21 cellular contexts compared by ENCODE assay signal in the genomic region with DNA sequence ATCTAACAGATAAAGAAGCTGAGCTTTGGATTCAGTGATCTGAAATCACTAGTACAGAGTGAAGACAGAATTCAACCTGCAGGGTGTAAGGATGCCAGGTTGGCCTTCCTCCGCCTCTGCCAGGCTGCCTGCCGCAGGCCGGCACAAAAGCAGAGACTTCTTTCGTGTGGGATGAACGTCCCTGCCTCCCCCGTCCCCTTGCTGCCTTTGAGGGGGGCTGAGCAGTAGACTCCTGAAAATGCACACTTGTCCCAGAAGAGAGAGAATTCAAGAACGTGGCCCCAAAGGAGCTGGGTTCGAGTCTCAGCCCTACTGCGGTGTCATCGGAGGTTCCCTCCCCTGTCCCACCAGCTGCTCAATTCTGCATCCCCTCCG.
DNase-seq lines count a peak whose midpoint lies in the region; ATAC-seq and TF ChIP-seq lines count a peak whose summit lies in the region.
"Had no signal": no experiment of that assay in that cellular context is flagged by ENCODE, and none has a peak within 500 bp of the region (broad histone marks: within the 10 kb centered on the region; RNA-seq: fewer than 3 reads in every experiment).

No MANE protein-coding gene starts in this region.

- no peak overlapping the region for H2BK5ac ChIP-seq in mesendoderm (ENCODE audit: low read length)

- peaks cover 5% of the 10 kb centered on the region for H3K4me1 Mint-ChIP-seq in activated CD8-positive, alpha-beta T cell treated with anti-CD3 and anti-CD28 coated beads for 36 hours (ENCODE audit: low read depth)
- H3K4me1 Mint-ChIP-seq in activated CD8-positive, alpha-beta T cell treated with anti-CD3 and anti-CD28 coated beads, Interleukin-2, amount 10 ng/mL, durations not matched to agents 7 days and 5 days (ENCODE audit: low read depth) = peaks cover 8% of the 10 kb centered on the region
- H3K4me1 Mint-ChIP-seq in CD8-positive, alpha-beta T cell (ENCODE audit: low read depth) = peaks cover 17% of the 10 kb centered on the region
- peaks cover 17% of the 10 kb centered on the region for H3K4me1 Mint-ChIP-seq in WTC11
- no peaks in the 10 kb centered on the region for H3K4me1 Mint-ChIP-seq in Calu3 (ENCODE audit: low read depth, unreplicated experiment)

- POLR2A ChIA-PET in activated CD8-positive, alpha-beta T cell treated with anti-CD3 and anti-CD28 coated beads for 36 hours (lab: Charles Lee) = no interaction called here
- POLR2A ChIA-PET in activated CD8-positive, alpha-beta T cell treated with anti-CD3 and anti-CD28 coated beads, Interleukin-2, amount 10 ng/mL, durations not matched to agents 7 days and 5 days (lab: Charles Lee) = no interaction called here
- POLR2A ChIA-PET in CD8-positive, alpha-beta T cell (lab: Charles Lee) = no interaction called here
- POLR2A ChIA-PET in WTC11 (lab: Charles Lee) = no interaction called here

- H3K27me3 Mint-ChIP-seq in activated CD8-positive, alpha-beta T cell treated with anti-CD3 and anti-CD28 coated beads for 36 hours = peaks cover 1% of the 10 kb centered on the region
- peaks cover 9% of the 10 kb centered on the region for H3K27me3 Mint-ChIP-seq in activated CD8-positive, alpha-beta T cell treated with anti-CD3 and anti-CD28 coated beads, Interleukin-2, amount 10 ng/mL, durations not matched to agents 7 days and 5 days (ENCODE audit: low read depth)
- H3K27me3 Mint-ChIP-seq in CD8-positive, alpha-beta T cell (ENCODE audit: low read depth) = peaks cover 6% of the 10 kb centered on the region
- H3K27me3 Mint-ChIP-seq in WTC11 (ENCODE audit: low read depth) (peaks cover 17% of the 10 kb centered on the region), Calu3 (ENCODE audit: unreplicated experiment) (peaks cover 41% of the 10 kb centered on the region)

- no peak overlapping the region for H2AK5ac ChIP-seq in mesendoderm (ENCODE audit: low read length)

- no peak for ATAC-seq in activated CD8-positive, alpha-beta T cell treated with anti-CD3 and anti-CD28 coated beads for 36 hours
- no peak for ATAC-seq in activated CD8-positive, alpha-beta T cell treated with anti-CD3 and anti-CD28 coated beads, Interleukin-2, amount 10 ng/mL, durations not matched to agents 7 days and 5 days
- ATAC-seq in CD8-positive, alpha-beta T cell = no peak
- no peak for ATAC-seq in WTC11
- ATAC-seq: A549, gastroesophageal sphincter, K562, left lung, natural killer cell had no signal

- no peaks in the 10 kb centered on the region for H3K27me3 ChIP-seq in CD8-positive, alpha-beta T cell (ENCODE audit: insufficient read depth, low read length)
- peaks cover 9% of the 10 kb centered on the region for H3K27me3 ChIP-seq in iPS-15b (ENCODE audit: control insufficient read depth, insufficient read depth, low read length)
- H3K27me3 ChIP-seq in mesendoderm (ENCODE audit: insufficient read depth, low read length, poor library complexity) = no peaks in the 10 kb centered on the region

- no peak overlapping the region for H4K8ac ChIP-seq in mesendoderm (ENCODE audit: low read depth, low read length)

- no peak overlapping the region for H3K27ac Mint-ChIP-seq in activated CD8-positive, alpha-beta T cell treated with anti-CD3 and anti-CD28 coated beads for 36 hours
- no peak overlapping the region for H3K27ac Mint-ChIP-seq in activated CD8-positive, alpha-beta T cell treated with anti-CD3 and anti-CD28 coated beads, Interleukin-2, amount 10 ng/mL, durations not matched to agents 7 days and 5 days
- peak overlapping the region; percentile 27 for H3K27ac Mint-ChIP-seq in CD8-positive, alpha-beta T cell
- H3K27ac Mint-ChIP-seq in WTC11 (no peak overlapping the region), Calu3 (ENCODE audit: unreplicated experiment) (no peak overlapping the region)
- H3K27ac Mint-ChIP-seq: natural killer cell had no signal

- H3K4ac ChIP-seq in mesendoderm (ENCODE audit: low read depth, low read length) = no peak overlapping the region

- peaks cover 4% of the 10 kb centered on the region for H3K36me3 Mint-ChIP-seq in activated CD8-positive, alpha-beta T cell treated with anti-CD3 and anti-CD28 coated beads for 36 hours (ENCODE audit: low read depth)
- no peaks in the 10 kb centered on the region for H3K36me3 Mint-ChIP-seq in activated CD8-positive, alpha-beta T cell treated with anti-CD3 and anti-CD28 coated beads, Interleukin-2, amount 10 ng/mL, durations not matched to agents 7 days and 5 days (ENCODE audit: low read depth)
- H3K36me3 Mint-ChIP-seq in CD8-positive, alpha-beta T cell = no peaks in the 10 kb centered on the region
- H3K36me3 Mint-ChIP-seq in WTC11 (no peaks in the 10 kb centered on the region), Calu3 (ENCODE audit: insufficient read depth, unreplicated experiment) (no peaks in the 10 kb centered on the region)
- H3K36me3 Mint-ChIP-seq: natural killer cell had no signal

- H3K79me2 ChIP-seq in mesendoderm (ENCODE audit: control insufficient read depth, insufficient read depth, low read length) = no peaks in the 10 kb centered on the region

- H3K9me3 Mint-ChIP-seq in activated CD8-positive, alpha-beta T cell treated with anti-CD3 and anti-CD28 coated beads for 36 hours = no peaks in the 10 kb centered on the region
- peaks cover 10% of the 10 kb centered on the region for H3K9me3 Mint-ChIP-seq in activated CD8-positive, alpha-beta T cell treated with anti-CD3 and anti-CD28 coated beads, Interleukin-2, amount 10 ng/mL, durations not matched to agents 7 days and 5 days (ENCODE audit: insufficient read depth)
- peaks cover 19% of the 10 kb centered on the region for H3K9me3 Mint-ChIP-seq in CD8-positive, alpha-beta T cell
- no peaks in the 10 kb centered on the region for H3K9me3 Mint-ChIP-seq in WTC11
- H3K9me3 Mint-ChIP-seq in Calu3 (ENCODE audit: low read depth, unreplicated experiment) = no peaks in the 10 kb centered on the region

- no CpG with 5 or more reads among the region's 11 CpGs for WGBS in mesendoderm (ENCODE audit: extremely low coverage, insufficient coverage, low lambda C conversion rate)

- no peaks in the 10 kb centered on the region for H3K79me1 ChIP-seq in mesendoderm (ENCODE audit: low read length)

- no peak overlapping the region for H4K5ac ChIP-seq in mesendoderm (ENCODE audit: low read length)

- intact Hi-C loops in activated CD8-positive, alpha-beta T cell treated with anti-CD3 and anti-CD28 coated beads for 36 hours (cut with micrococcal nuclease) = no loop called here
- intact Hi-C loops in CD8-positive, alpha-beta T cell (cut with DNase I, micrococcal nuclease) = no loop called here
- intact Hi-C loops in Calu3 (cut with micrococcal nuclease; ENCODE audit: unreplicated experiment) = no loop called here

- H3K9ac ChIP-seq in iPS-15b (ENCODE audit: low read depth, low read length) (no peak overlapping the region), mesendoderm (ENCODE audit: low read length) (no peak overlapping the region)

- H3K18ac ChIP-seq in mesendoderm (ENCODE audit: low read length) = no peak overlapping the region

- no peak overlapping the region for H3K4me3 ChIP-seq in CD8-positive, alpha-beta T cell (ENCODE audit: low read depth, low read length)
- H3K4me3 ChIP-seq in iPS-15b (ENCODE audit: low read depth, low read length) (peak overlapping the region; percentile 37), mesendoderm (ENCODE audit: low read length) (no peak overlapping the region)
- H3K4me3 ChIP-seq: A549, gastroesophageal sphincter, K562, left lung, skin epidermis had no signal

- no peak for DNase-seq in activated CD8-positive, alpha-beta T cell treated with anti-CD3 and anti-CD28 coated beads for 36 hours
- no peak for DNase-seq in activated CD8-positive, alpha-beta T cell treated with anti-CD3 and anti-CD28 coated beads, Interleukin-2, amount 10 ng/mL, durations not matched to agents 7 days and 5 days
- no peak for DNase-seq in CD8-positive, alpha-beta T cell
- DNase-seq in WTC11 (ENCODE audit: low spot score) = no peak
- DNase-seq in HK-2 (ENCODE audit: unreplicated experiment) = no peak
- DNase-seq in Calu3 = no peak
- no peak for DNase-seq in mesendoderm
- DNase-seq: activated CD4-positive, alpha-beta T cell treated with anti-CD3 and anti-CD28 coated beads, Interleukin-2, amount 50 U/mL, for 48 hours; dermis blood vessel endothelial cell; hippocampal formation; left lung; natural killer cell; NCI-H187; stimulated activated CD8-positive, alpha-beta memory T cell treated with anti-CD3 and anti-CD28 coated beads, Interleukin-4, amount 100 ng/mL, for 48 hours; T-helper 9 cell; trophoblast cell had no signal

- H3K36me3 ChIP-seq in CD8-positive, alpha-beta T cell (ENCODE audit: insufficient read depth, low read length) = no peaks in the 10 kb centered on the region
- H3K36me3 ChIP-seq in iPS-15b (ENCODE audit: control insufficient read depth, insufficient read depth, low read length) (no peaks in the 10 kb centered on the region), mesendoderm (ENCODE audit: control insufficient read depth, insufficient read depth, low read length) (no peaks in the 10 kb centered on the region)
- H3K36me3 ChIP-seq: gastroesophageal sphincter, left lung had no signal

- H2BK15ac ChIP-seq in mesendoderm (replicated peaks; ENCODE audit: low read depth) = no peak overlapping the region

- CTCF ChIA-PET in activated CD8-positive, alpha-beta T cell treated with anti-CD3 and anti-CD28 coated beads for 36 hours (lab: Charles Lee) = interaction anchor here (0.8 kb wide), 1 partner anchor 32 kb away, joined by 3 read pairs; no protein-coding TSS in a partner anchor
- CTCF ChIA-PET in activated CD8-positive, alpha-beta T cell treated with anti-CD3 and anti-CD28 coated beads, Interleukin-2, amount 10 ng/mL, durations not matched to agents 7 days and 5 days (lab: Charles Lee) = no interaction called here
- CTCF ChIA-PET in CD8-positive, alpha-beta T cell (lab: Charles Lee) = no interaction called here
- CTCF ChIA-PET in WTC11 (lab: Charles Lee) (interaction anchor here (1.3 kb wide), 1 partner anchor 156 kb away, joined by 4 read pairs; no protein-coding TSS in a partner anchor), Calu3 (lab: Charles Lee) (no interaction called here)

- no peaks in the 10 kb centered on the region for H3K9me3 ChIP-seq in CD8-positive, alpha-beta T cell (ENCODE audit: low read length)
- H3K9me3 ChIP-seq in iPS-15b (ENCODE audit: control insufficient read depth, insufficient read depth, low read length) = no peaks in the 10 kb centered on the region
- H3K9me3 ChIP-seq: A549 had no signal

- H3K27ac ChIP-seq in CD8-positive, alpha-beta T cell (ENCODE audit: low read depth, low read length) = no peak overlapping the region
- H3K27ac ChIP-seq in mesendoderm (ENCODE audit: low read depth, low read length) = no peak overlapping the region
- H3K27ac ChIP-seq: A549, gastroesophageal sphincter, left lung, skin epidermis had no signal

- no peak overlapping the region for H3K56ac ChIP-seq in mesendoderm (ENCODE audit: low read length)

- H3K4me2 ChIP-seq in mesendoderm (ENCODE audit: low read length) = no peak overlapping the region
- H3K4me2 ChIP-seq: A549 had no signal

- H3K23ac ChIP-seq in mesendoderm (ENCODE audit: low read length) = no peak overlapping the region

- TF ChIP-seq CTCF in activated CD8-positive, alpha-beta T cell treated with anti-CD3 and anti-CD28 coated beads for 36 hours (IDR thresholded peaks at IDR 0.05) = no peak
- no peak for TF ChIP-seq CTCF in CD8-positive, alpha-beta T cell (IDR thresholded peaks at IDR 0.05)
- TF ChIP-seq CTCF in WTC11 (IDR thresholded peaks at IDR 0.05) = no peak
- TF ChIP-seq CTCF in Calu3 (IDR thresholded peaks at IDR 0.05; ENCODE audit: unreplicated experiment) = no peak

- BruUV-seq in Calu3 (replicated peaks; lab: Mats Ljungman, UMichigan) = no TSS peak

- H3K4me3 Mint-ChIP-seq in activated CD8-positive, alpha-beta T cell treated with anti-CD3 and anti-CD28 coated beads for 36 hours = peak overlapping the region; percentile 62
- no peak overlapping the region for H3K4me3 Mint-ChIP-seq in activated CD8-positive, alpha-beta T cell treated with anti-CD3 and anti-CD28 coated beads, Interleukin-2, amount 10 ng/mL, durations not matched to agents 7 days and 5 days
- peak overlapping the region; percentile 76 for H3K4me3 Mint-ChIP-seq in CD8-positive, alpha-beta T cell
- H3K4me3 Mint-ChIP-seq in WTC11 (peak overlapping the region; percentile 67), Calu3 (ENCODE audit: low read depth, unreplicated experiment) (no peak overlapping the region)
- H3K4me3 Mint-ChIP-seq: natural killer cell had no signal

- H3K4me1 ChIP-seq in CD8-positive, alpha-beta T cell (ENCODE audit: insufficient read depth, low read length) = no peaks in the 10 kb centered on the region
- H3K4me1 ChIP-seq in iPS-15b (ENCODE audit: control insufficient read depth, insufficient read depth, low read length) (peaks cover 3% of the 10 kb centered on the region), mesendoderm (ENCODE audit: control insufficient read depth, low read depth, low read length) (no peaks in the 10 kb centered on the region)
- H3K4me1 ChIP-seq: A549 had no signal

- H2BK120ac ChIP-seq in mesendoderm (ENCODE audit: low read depth, low read length) = no peak overlapping the region

Comparison
In these comparisons a context has a peak if more than half of its experiments do, and no peak if none do; other contexts are left out.
1. H3K4me3 Mint-ChIP-seq: peak in activated CD8-positive, alpha-beta T cell treated with anti-CD3 and anti-CD28 coated beads for 36 hours (single experiment), CD8-positive, alpha-beta T cell (single experiment) and WTC11 (single experiment); none in activated CD8-positive, alpha-beta T cell treated with anti-CD3 and anti-CD28 coated beads, Interleukin-2, amount 10 ng/mL, durations not matched to agents 7 days and 5 days (single experiment) and Calu3 (single experiment).
2. CTCF ChIA-PET loops: an anchor here in activated CD8-positive, alpha-beta T cell treated with anti-CD3 and anti-CD28 coated beads for 36 hours (0.8 kb wide) and WTC11 (1.3 kb wide); none called in activated CD8-positive, alpha-beta T cell treated with anti-CD3 and anti-CD28 coated beads, Interleukin-2, amount 10 ng/mL, durations not matched to agents 7 days and 5 days, CD8-positive, alpha-beta T cell and Calu3.